In the genomic region with DNA sequence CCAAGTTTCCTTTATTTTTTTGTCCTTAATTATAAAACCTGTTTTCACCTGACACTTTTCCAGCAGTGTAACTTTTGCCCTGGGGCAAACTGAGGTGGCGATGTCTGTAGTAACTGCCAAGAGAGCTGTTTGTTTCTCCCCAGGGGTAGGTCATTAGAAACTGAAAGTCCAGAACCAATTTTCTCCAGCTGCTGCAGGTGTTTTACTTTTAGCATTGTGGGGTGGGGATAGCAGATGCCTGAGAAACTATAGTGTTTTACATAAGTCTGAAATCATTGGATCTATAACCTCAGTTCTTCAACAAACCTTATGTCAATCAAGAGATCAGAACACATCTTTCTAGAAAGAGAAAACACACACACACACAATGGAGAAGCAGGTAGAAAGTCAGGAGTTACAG, we compare ENCODE assay signal across 1 cellular context.
TF ChIP-seq lines count a peak whose summit lies in the region.

No MANE protein-coding gene starts in this region.

TF ChIP-seq in GM12878, 131 proteins besides CTCF, POLR2A, EP300 and RAD21 (continued from another document and continues in another):
- no peak for TF ChIP-seq RB1 (IDR thresholded peaks at IDR 0.05; ENCODE audit: borderline replicate concordance)
- TF ChIP-seq, protein P1, sequence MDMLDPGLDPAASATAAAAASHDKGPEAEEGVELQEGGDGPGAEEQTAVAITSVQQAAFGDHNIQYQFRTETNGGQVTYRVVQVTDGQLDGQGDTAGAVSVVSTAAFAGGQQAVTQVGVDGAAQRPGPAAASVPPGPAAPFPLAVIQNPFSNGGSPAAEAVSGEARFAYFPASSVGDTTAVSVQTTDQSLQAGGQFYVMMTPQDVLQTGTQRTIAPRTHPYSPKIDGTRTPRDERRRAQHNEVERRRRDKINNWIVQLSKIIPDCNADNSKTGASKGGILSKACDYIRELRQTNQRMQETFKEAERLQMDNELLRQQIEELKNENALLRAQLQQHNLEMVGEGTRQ (IDR thresholded peaks at IDR 0.05; ENCODE audit: borderline replicate concordance, low read depth, low read length), result no peak
- no peak for TF ChIP-seq YY1 (IDR thresholded peaks at IDR 0.05; ENCODE audit: low read depth, low read length)
- TF ChIP-seq PAX8 (IDR thresholded peaks at IDR 0.05), result no peak
- peak; percentile 78 for TF ChIP-seq MEF2B (IDR thresholded peaks at IDR 0.05; ENCODE audit: partially characterized antibody, poor library complexity, severe bottlenecking)
- no peak for TF ChIP-seq STAT1 (conservative IDR thresholded peaks at IDR 0.05)
- no peak for TF ChIP-seq HDGF (IDR thresholded peaks at IDR 0.05)
- TF ChIP-seq RBBP5 (conservative IDR thresholded peaks at IDR 0.05), result no peak
- no peak for TF ChIP-seq KDM1A (IDR thresholded peaks at IDR 0.05; ENCODE audit: borderline replicate concordance)
- TF ChIP-seq TARDBP (IDR thresholded peaks at IDR 0.05; ENCODE audit: borderline replicate concordance), result no peak
- TF ChIP-seq BHLHE40 (IDR thresholded peaks at IDR 0.05; ENCODE audit: borderline replicate concordance in 1 of 2, low read depth in 2 of 2, low read length in 1 of 2), result peak in 1 of 2 experiments; percentile 12; a peak in 1 of 4 replicates
- TF ChIP-seq SRF (IDR thresholded peaks at IDR 0.05; ENCODE audit: low read depth in 2 of 2, low read length in 2 of 2), result no peak
- TF ChIP-seq NFIC (IDR thresholded peaks at IDR 0.05; ENCODE audit: low read depth, low read length), result no peak
- TF ChIP-seq, protein P2, sequence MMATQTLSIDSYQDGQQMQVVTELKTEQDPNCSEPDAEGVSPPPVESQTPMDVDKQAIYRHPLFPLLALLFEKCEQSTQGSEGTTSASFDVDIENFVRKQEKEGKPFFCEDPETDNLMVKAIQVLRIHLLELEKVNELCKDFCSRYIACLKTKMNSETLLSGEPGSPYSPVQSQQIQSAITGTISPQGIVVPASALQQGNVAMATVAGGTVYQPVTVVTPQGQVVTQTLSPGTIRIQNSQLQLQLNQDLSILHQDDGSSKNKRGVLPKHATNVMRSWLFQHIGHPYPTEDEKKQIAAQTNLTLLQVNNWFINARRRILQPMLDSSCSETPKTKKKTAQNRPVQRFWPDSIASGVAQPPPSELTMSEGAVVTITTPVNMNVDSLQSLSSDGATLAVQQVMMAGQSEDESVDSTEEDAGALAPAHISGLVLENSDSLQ (IDR thresholded peaks at IDR 0.05), result peak; percentile 57
- TF ChIP-seq, protein P3, sequence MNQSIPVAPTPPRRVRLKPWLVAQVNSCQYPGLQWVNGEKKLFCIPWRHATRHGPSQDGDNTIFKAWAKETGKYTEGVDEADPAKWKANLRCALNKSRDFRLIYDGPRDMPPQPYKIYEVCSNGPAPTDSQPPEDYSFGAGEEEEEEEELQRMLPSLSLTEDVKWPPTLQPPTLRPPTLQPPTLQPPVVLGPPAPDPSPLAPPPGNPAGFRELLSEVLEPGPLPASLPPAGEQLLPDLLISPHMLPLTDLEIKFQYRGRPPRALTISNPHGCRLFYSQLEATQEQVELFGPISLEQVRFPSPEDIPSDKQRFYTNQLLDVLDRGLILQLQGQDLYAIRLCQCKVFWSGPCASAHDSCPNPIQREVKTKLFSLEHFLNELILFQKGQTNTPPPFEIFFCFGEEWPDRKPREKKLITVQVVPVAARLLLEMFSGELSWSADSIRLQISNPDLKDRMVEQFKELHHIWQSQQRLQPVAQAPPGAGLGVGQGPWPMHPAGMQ (IDR thresholded peaks at IDR 0.05; ENCODE audit: borderline replicate concordance), result no peak
- no peak for TF ChIP-seq MXI1 (IDR thresholded peaks at IDR 0.05; ENCODE audit: low read depth, low read length)
- no peak for TF ChIP-seq TCF7 (IDR thresholded peaks at IDR 0.05; ENCODE audit: borderline replicate concordance)
- peak; percentile 71 for TF ChIP-seq ZNF24 (IDR thresholded peaks at IDR 0.05)
- no peak for TF ChIP-seq BACH1 (IDR thresholded peaks at IDR 0.05; ENCODE audit: borderline replicate concordance)
- no peak for TF ChIP-seq SUPT20H (IDR thresholded peaks at IDR 0.05; ENCODE audit: borderline replicate concordance, control insufficient read depth, low read depth, low read length)
- peak; percentile 76; the same call in 1 of the 2 replicates for TF ChIP-seq TCF12 (IDR thresholded peaks at IDR 0.05; ENCODE audit: low read depth, low read length)
- TF ChIP-seq IKZF2 (IDR thresholded peaks at IDR 0.05), result peak; percentile 26 to 43; a peak in 2 of 4 replicates
- no peak for TF ChIP-seq MYC (IDR thresholded peaks at IDR 0.05; ENCODE audit: insufficient read depth, insufficient read length, insufficient replicate concordance, low read length, severe bottlenecking)
- TF ChIP-seq, protein P4, sequence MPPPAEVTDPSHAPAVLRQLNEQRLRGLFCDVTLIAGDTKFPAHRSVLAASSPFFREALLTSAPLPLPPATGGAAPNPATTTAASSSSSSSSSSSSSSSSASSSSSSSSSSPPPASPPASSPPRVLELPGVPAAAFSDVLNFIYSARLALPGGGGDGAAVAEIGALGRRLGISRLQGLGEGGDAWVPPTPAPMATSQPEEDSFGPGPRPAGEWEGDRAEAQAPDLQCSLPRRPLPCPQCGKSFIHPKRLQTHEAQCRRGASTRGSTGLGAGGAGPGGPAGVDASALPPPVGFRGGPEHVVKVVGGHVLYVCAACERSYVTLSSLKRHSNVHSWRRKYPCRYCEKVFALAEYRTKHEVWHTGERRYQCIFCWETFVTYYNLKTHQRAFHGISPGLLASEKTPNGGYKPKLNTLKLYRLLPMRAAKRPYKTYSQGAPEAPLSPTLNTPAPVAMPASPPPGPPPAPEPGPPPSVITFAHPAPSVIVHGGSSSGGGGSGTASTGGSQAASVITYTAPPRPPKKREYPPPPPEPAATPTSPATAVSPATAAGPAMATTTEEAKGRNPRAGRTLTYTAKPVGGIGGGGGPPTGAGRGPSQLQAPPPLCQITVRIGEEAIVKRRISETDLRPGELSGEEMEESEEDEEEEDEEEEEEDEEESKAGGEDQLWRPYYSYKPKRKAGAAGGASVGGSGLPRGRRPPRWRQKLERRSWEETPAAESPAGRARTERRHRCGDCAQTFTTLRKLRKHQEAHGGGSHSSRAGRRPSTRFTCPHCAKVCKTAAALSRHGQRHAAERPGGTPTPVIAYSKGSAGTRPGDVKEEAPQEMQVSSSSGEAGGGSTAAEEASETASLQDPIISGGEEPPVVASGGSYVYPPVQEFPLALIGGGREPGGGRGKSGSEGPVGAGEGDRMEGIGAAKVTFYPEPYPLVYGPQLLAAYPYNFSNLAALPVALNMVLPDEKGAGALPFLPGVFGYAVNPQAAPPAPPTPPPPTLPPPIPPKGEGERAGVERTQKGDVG (CRISPR knock-in tag; IDR thresholded peaks at IDR 0.05), result no peak
- TF ChIP-seq IKZF1 (conservative IDR thresholded peaks at IDR 0.05), result peak; percentile 31
- no peak for TF ChIP-seq BCL11A (IDR thresholded peaks at IDR 0.05; ENCODE audit: low read depth, low read length)
- TF ChIP-seq, protein P5, sequence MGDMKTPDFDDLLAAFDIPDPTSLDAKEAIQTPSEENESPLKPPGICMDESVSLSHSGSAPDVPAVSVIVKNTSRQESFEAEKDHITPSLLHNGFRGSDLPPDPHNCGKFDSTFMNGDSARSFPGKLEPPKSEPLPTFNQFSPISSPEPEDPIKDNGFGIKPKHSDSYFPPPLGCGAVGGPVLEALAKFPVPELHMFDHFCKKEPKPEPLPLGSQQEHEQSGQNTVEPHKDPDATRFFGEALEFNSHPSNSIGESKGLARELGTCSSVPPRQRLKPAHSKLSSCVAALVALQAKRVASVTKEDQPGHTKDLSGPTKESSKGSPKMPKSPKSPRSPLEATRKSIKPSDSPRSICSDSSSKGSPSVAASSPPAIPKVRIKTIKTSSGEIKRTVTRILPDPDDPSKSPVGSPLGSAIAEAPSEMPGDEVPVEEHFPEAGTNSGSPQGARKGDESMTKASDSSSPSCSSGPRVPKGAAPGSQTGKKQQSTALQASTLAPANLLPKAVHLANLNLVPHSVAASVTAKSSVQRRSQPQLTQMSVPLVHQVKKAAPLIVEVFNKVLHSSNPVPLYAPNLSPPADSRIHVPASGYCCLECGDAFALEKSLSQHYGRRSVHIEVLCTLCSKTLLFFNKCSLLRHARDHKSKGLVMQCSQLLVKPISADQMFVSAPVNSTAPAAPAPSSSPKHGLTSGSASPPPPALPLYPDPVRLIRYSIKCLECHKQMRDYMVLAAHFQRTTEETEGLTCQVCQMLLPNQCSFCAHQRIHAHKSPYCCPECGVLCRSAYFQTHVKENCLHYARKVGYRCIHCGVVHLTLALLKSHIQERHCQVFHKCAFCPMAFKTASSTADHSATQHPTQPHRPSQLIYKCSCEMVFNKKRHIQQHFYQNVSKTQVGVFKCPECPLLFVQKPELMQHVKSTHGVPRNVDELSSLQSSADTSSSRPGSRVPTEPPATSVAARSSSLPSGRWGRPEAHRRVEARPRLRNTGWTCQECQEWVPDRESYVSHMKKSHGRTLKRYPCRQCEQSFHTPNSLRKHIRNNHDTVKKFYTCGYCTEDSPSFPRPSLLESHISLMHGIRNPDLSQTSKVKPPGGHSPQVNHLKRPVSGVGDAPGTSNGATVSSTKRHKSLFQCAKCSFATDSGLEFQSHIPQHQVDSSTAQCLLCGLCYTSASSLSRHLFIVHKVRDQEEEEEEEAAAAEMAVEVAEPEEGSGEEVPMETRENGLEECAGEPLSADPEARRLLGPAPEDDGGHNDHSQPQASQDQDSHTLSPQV (IDR thresholded peaks at IDR 0.05), result no peak
- no peak for TF ChIP-seq ETV6 (conservative IDR thresholded peaks at IDR 0.05 in 1 of 2, IDR thresholded peaks at IDR 0.05 in 1 of 2; ENCODE audit: borderline replicate concordance in 1 of 2, low read depth in 1 of 2)
- TF ChIP-seq, protein P6, sequence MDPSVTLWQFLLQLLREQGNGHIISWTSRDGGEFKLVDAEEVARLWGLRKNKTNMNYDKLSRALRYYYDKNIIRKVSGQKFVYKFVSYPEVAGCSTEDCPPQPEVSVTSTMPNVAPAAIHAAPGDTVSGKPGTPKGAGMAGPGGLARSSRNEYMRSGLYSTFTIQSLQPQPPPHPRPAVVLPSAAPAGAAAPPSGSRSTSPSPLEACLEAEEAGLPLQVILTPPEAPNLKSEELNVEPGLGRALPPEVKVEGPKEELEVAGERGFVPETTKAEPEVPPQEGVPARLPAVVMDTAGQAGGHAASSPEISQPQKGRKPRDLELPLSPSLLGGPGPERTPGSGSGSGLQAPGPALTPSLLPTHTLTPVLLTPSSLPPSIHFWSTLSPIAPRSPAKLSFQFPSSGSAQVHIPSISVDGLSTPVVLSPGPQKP (IDR thresholded peaks at IDR 0.05; ENCODE audit: low read depth, low read length), result no peak
- peak; percentile 18; the same call in 1 of the 2 replicates for TF ChIP-seq MTA2 (IDR thresholded peaks at IDR 0.05; ENCODE audit: low read depth)
- TF ChIP-seq, protein P7, sequence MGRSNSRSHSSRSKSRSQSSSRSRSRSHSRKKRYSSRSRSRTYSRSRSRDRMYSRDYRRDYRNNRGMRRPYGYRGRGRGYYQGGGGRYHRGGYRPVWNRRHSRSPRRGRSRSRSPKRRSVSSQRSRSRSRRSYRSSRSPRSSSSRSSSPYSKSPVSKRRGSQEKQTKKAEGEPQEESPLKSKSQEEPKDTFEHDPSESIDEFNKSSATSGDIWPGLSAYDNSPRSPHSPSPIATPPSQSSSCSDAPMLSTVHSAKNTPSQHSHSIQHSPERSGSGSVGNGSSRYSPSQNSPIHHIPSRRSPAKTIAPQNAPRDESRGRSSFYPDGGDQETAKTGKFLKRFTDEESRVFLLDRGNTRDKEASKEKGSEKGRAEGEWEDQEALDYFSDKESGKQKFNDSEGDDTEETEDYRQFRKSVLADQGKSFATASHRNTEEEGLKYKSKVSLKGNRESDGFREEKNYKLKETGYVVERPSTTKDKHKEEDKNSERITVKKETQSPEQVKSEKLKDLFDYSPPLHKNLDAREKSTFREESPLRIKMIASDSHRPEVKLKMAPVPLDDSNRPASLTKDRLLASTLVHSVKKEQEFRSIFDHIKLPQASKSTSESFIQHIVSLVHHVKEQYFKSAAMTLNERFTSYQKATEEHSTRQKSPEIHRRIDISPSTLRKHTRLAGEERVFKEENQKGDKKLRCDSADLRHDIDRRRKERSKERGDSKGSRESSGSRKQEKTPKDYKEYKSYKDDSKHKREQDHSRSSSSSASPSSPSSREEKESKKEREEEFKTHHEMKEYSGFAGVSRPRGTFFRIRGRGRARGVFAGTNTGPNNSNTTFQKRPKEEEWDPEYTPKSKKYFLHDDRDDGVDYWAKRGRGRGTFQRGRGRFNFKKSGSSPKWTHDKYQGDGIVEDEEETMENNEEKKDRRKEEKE (IDR thresholded peaks at IDR 0.05), result no peak
- TF ChIP-seq, protein P8, sequence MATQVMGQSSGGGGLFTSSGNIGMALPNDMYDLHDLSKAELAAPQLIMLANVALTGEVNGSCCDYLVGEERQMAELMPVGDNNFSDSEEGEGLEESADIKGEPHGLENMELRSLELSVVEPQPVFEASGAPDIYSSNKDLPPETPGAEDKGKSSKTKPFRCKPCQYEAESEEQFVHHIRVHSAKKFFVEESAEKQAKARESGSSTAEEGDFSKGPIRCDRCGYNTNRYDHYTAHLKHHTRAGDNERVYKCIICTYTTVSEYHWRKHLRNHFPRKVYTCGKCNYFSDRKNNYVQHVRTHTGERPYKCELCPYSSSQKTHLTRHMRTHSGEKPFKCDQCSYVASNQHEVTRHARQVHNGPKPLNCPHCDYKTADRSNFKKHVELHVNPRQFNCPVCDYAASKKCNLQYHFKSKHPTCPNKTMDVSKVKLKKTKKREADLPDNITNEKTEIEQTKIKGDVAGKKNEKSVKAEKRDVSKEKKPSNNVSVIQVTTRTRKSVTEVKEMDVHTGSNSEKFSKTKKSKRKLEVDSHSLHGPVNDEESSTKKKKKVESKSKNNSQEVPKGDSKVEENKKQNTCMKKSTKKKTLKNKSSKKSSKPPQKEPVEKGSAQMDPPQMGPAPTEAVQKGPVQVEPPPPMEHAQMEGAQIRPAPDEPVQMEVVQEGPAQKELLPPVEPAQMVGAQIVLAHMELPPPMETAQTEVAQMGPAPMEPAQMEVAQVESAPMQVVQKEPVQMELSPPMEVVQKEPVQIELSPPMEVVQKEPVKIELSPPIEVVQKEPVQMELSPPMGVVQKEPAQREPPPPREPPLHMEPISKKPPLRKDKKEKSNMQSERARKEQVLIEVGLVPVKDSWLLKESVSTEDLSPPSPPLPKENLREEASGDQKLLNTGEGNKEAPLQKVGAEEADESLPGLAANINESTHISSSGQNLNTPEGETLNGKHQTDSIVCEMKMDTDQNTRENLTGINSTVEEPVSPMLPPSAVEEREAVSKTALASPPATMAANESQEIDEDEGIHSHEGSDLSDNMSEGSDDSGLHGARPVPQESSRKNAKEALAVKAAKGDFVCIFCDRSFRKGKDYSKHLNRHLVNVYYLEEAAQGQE (IDR thresholded peaks at IDR 0.05; ENCODE audit: low read depth, low read length), result no peak
- TF ChIP-seq RUNX3 (IDR thresholded peaks at IDR 0.05; ENCODE audit: low read length), result no peak
- TF ChIP-seq CREB1 (IDR thresholded peaks at IDR 0.05; ENCODE audit: low read depth), result no peak
- no peak for TF ChIP-seq TAF1 (IDR thresholded peaks at IDR 0.05; ENCODE audit: borderline replicate concordance, low read depth, low read length)
- no peak for TF ChIP-seq NR2C2 (IDR thresholded peaks at IDR 0.05; ENCODE audit: borderline replicate concordance, control insufficient read depth, insufficient read length, low read depth)
